8 cellular contexts compared by ENCODE assay signal in genomic region chr4:152630361-152630760, GRCh38. TPM values are rescaled to one million over a fixed set of nuclear protein-coding genes. Genes with fewer than 3 reads are reported as not detected.
"Had no signal": no experiment of that assay in that cellular context is flagged by ENCODE, and none has a peak within 500 bp of the region (broad histone marks: within the 10 kb centered on the region; RNA-seq: fewer than 3 reads in every experiment).

No MANE protein-coding gene starts in this region.

- ATAC-seq: HepG2 had no signal

- DNase-seq: GM23248, GOT3, H9, HCEC 1CT, KG1 had no signal

- H2AFZ ChIP-seq: GM23248 had no signal

- H3K27me3 Mint-ChIP-seq: IgD-negative memory B cell had no signal

- H3K9ac ChIP-seq: GM23248 had no signal

- H3K27ac ChIP-seq: GM23248, HL-60 had no signal

- H3K27ac Mint-ChIP-seq: H9 had no signal

- FAIRE-seq: HepG2 had no signal

- H3K4me3 ChIP-seq: GM23248 had no signal

- H3K4me3 Mint-ChIP-seq: H9, IgD-negative memory B cell had no signal

- H3K9me3 Mint-ChIP-seq: H9, IgD-negative memory B cell had no signal

RNA-seq across cellular contexts. Expression of gene TMEM154, which starts 49.4 kb away (rescaled TPM):
- total RNA-seq: HepG2 had no signal
